In genomic region chr15:67736810-67737209, GRCh38 we compare ENCODE assay signal across 15 cellular contexts.
"Had no signal": no experiment of that assay in that cellular context is flagged by ENCODE, and none has a peak within 500 bp of the region (broad histone marks: within the 10 kb centered on the region; RNA-seq: fewer than 3 reads in every experiment).

No MANE protein-coding gene starts in this region.

- H3K9me3 Mint-ChIP-seq: activated naive CD4-positive, alpha-beta T cell treated with anti-CD3 and anti-CD28 coated beads for 36 hours; immature natural killer cell; naive B cell; stimulated activated effector memory CD8-positive, alpha-beta T cell treated with anti-CD3 and anti-CD28 coated beads, Interleukin-12 subunit alpha, Interleukin-12 subunit beta, amount 100 ng/mL, for 72 hours; T-cell had no signal

- H3K27me3 ChIP-seq: adrenal gland, ovary had no signal

- H3K36me3 Mint-ChIP-seq: naive B cell; stimulated activated effector memory CD8-positive, alpha-beta T cell treated with anti-CD3 and anti-CD28 coated beads, Interleukin-12 subunit alpha, Interleukin-12 subunit beta, amount 100 ng/mL, for 72 hours had no signal

- H3K27ac ChIP-seq: adrenal gland, ovary had no signal

- H3K27me3 Mint-ChIP-seq: naive B cell, T-cell had no signal

- H3K27ac Mint-ChIP-seq: activated naive CD4-positive, alpha-beta T cell treated with anti-CD3 and anti-CD28 coated beads for 36 hours; immature natural killer cell; stimulated activated effector memory CD8-positive, alpha-beta T cell treated with anti-CD3 and anti-CD28 coated beads, Interleukin-12 subunit alpha, Interleukin-12 subunit beta, amount 100 ng/mL, for 72 hours; T-cell had no signal

- DNase-seq: activated CD4-positive, alpha-beta T cell treated with anti-CD3 and anti-CD28 coated beads, Interleukin-2, amount 50 U/mL, for 4 hours; activated CD4-positive, CD25-positive, alpha-beta regulatory T cell treated with anti-CD3 and anti-CD28 coated beads, Interleukin-2, amount 50 U/mL, for 72 hours; activated naive CD4-positive, alpha-beta T cell treated with anti-CD3 and anti-CD28 coated beads for 36 hours; activated T-cell treated with anti-CD3 and anti-CD28 coated beads for 4 hours; adrenal gland; cortex of kidney; effector CD4-positive, alpha-beta T cell; foreskin melanocyte; immature natural killer cell; mammary epithelial cell; naive B cell; ovary; stimulated activated CD4-positive, alpha-beta T cell treated with anti-CD3 and anti-CD28 coated beads, Interleukin-2, amount 100 ng/mL, for 24 hours; T-cell had no signal

- H3K9me3 ChIP-seq: adrenal gland, ovary had no signal

- H3K36me3 ChIP-seq: adrenal gland, ovary had no signal

- ATAC-seq: stimulated activated effector memory CD8-positive, alpha-beta T cell treated with anti-CD3 and anti-CD28 coated beads, Interleukin-12 subunit alpha, Interleukin-12 subunit beta, amount 100 ng/mL, for 72 hours; T-cell had no signal

- H3K4me3 Mint-ChIP-seq: activated naive CD4-positive, alpha-beta T cell treated with anti-CD3 and anti-CD28 coated beads for 36 hours; immature natural killer cell; naive B cell; stimulated activated effector memory CD8-positive, alpha-beta T cell treated with anti-CD3 and anti-CD28 coated beads, Interleukin-12 subunit alpha, Interleukin-12 subunit beta, amount 100 ng/mL, for 72 hours; T-cell had no signal

- H3K4me3 ChIP-seq: adrenal gland, ovary had no signal
